In the genomic region with DNA sequence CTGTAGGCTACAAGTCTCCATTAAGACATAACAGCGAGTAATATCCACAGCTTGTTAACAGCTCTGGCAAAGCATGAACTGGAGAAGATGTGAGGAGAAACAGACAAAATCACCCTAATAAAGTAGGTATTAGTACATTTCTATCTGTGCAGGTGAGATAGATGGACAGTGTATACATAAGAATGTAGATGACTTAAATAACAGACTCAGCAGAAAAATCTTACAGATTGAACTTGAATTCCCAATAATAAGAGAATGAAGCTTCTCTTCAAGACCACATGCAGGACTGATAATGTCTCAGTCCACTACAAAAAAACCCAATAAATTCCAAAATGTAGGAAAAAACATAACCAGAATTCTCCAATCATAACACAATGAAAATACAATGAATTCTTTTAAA, we compare ENCODE assay signal across 40 cellular contexts.
"Had no signal": no experiment of that assay in that cellular context is flagged by ENCODE, and none has a peak within 500 bp of the region (broad histone marks: within the 10 kb centered on the region; RNA-seq: fewer than 3 reads in every experiment).

No MANE protein-coding gene starts in this region.

- DNase-seq: activated effector memory CD4-positive, alpha-beta T cell treated with anti-CD3 and anti-CD28 coated beads, Interleukin-2, amount 50 U/mL, for 16 hours; activated effector memory CD4-positive, alpha-beta T cell treated with Interleukin-2 at 50 U/mL for 16 hours; activated gamma-delta T cell; activated gamma-delta T cell treated with Interleukin-2 at 50 U/mL for 16 hours; activated naive CD4-positive, alpha-beta T cell; activated naive CD4-positive, alpha-beta T cell treated with anti-CD3 and anti-CD28 coated beads for 36 hours; activated naive CD4-positive, alpha-beta T cell treated with anti-CD3 and anti-CD28 coated beads, Interleukin-2, amount 10 ng/mL, durations not matched to agents 7 days and 5 days; activated naive CD4-positive, alpha-beta T cell treated with anti-CD3 and anti-CD28 coated beads, Interleukin-2, amount 50 U/mL, for 16 hours; activated naive CD4-positive, alpha-beta T cell treated with Interleukin-2 at 50 U/mL for 16 hours; activated naive CD8-positive, alpha-beta T cell treated with anti-CD3 and anti-CD28 coated beads for 36 hours; activated naive CD8-positive, alpha-beta T cell treated with anti-CD3 and anti-CD28 coated beads, Interleukin-2, amount 10 ng/mL, durations not matched to agents 7 days and 5 days; activated naive CD8-positive, alpha-beta T cell treated with anti-CD3 and anti-CD28 coated beads, Interleukin-2, amount 50 U/mL, for 24 hours; activated T-cell treated with anti-CD3 and anti-CD28 coated beads, Interleukin-2, amount 50 U/mL, for 1 hour; activated T-cell treated with anti-CD3 and anti-CD28 coated beads, Interleukin-2, amount 50 U/mL, for 24 hours; activated T-cell treated with anti-CD3 and anti-CD28 coated beads, Interleukin-2, amount 50 U/mL, for 4 hours; activated T-cell treated with anti-CD3 and anti-CD28 coated beads, Interleukin-2, amount 50 U/mL, for 48 hours; activated T-cell treated with anti-CD3 and anti-CD28 coated beads, Interleukin-2, amount 50 U/mL, for 72 hours; adrenal gland; amniotic stem cell; amygdala; anterior cingulate cortex; aorta; body of pancreas; brain microvascular endothelial cell; caudate nucleus; central memory CD4-positive, alpha-beta T cell; cerebellar nuclear complex had no signal

- FAIRE-seq: astrocyte, bronchial epithelial cell had no signal

- H3K36me3 Mint-ChIP-seq: activated naive CD4-positive, alpha-beta T cell treated with anti-CD3 and anti-CD28 coated beads, Interleukin-2, amount 10 ng/mL, durations not matched to agents 7 days and 5 days; activated naive CD4-positive, alpha-beta T cell treated with anti-CD3 and anti-CD28 coated beads, Interleukin-2, amount 50 U/mL, for 24 hours; activated naive CD4-positive, alpha-beta T cell treated with anti-CD3 and anti-CD28 coated beads, Interleukin-2, amount 50 U/mL, for 72 hours; activated naive CD8-positive, alpha-beta T cell; activated naive CD8-positive, alpha-beta T cell treated with anti-CD3 and anti-CD28 coated beads for 36 hours; activated naive CD8-positive, alpha-beta T cell treated with anti-CD3 and anti-CD28 coated beads, Interleukin-2, amount 10 ng/mL, durations not matched to agents 7 days and 5 days; brain had no signal

- H3K27ac ChIP-seq: adrenal gland, ascending aorta, body of pancreas, brain microvascular endothelial cell, breast epithelium, cardiac muscle cell had no signal

- H3K27me3 Mint-ChIP-seq: activated naive CD4-positive, alpha-beta T cell treated with anti-CD3 and anti-CD28 coated beads, Interleukin-2, amount 10 ng/mL, durations not matched to agents 7 days and 5 days; activated naive CD4-positive, alpha-beta T cell treated with anti-CD3 and anti-CD28 coated beads, Interleukin-2, amount 50 U/mL, for 24 hours; activated naive CD8-positive, alpha-beta T cell; activated naive CD8-positive, alpha-beta T cell treated with anti-CD3 and anti-CD28 coated beads for 36 hours; activated naive CD8-positive, alpha-beta T cell treated with anti-CD3 and anti-CD28 coated beads, Interleukin-2, amount 10 ng/mL, durations not matched to agents 7 days and 5 days; activated naive CD8-positive, alpha-beta T cell treated with anti-CD3 and anti-CD28 coated beads, Interleukin-2, amount 50 U/mL, for 24 hours; activated T-cell treated with anti-CD3 and anti-CD28 coated beads, Interleukin-2, amount 50 U/mL, for 24 hours; activated T-helper 17 cell treated with anti-CD3 and anti-CD28 coated beads, Interleukin-2, amount 50 U/mL, for 72 hours; central memory CD8-positive, alpha-beta T cell had no signal

- H3K9me3 Mint-ChIP-seq: activated naive CD4-positive, alpha-beta T cell treated with anti-CD3 and anti-CD28 coated beads for 36 hours; activated naive CD4-positive, alpha-beta T cell treated with anti-CD3 and anti-CD28 coated beads, Interleukin-2, amount 10 ng/mL, durations not matched to agents 7 days and 5 days; activated naive CD4-positive, alpha-beta T cell treated with anti-CD3 and anti-CD28 coated beads, Interleukin-2, amount 50 U/mL, for 24 hours; activated naive CD8-positive, alpha-beta T cell treated with anti-CD3 and anti-CD28 coated beads for 36 hours; activated naive CD8-positive, alpha-beta T cell treated with anti-CD3 and anti-CD28 coated beads, Interleukin-2, amount 10 ng/mL, durations not matched to agents 7 days and 5 days; activated naive CD8-positive, alpha-beta T cell treated with anti-CD3 and anti-CD28 coated beads, Interleukin-2, amount 50 U/mL, for 24 hours; activated T-cell treated with anti-CD3 and anti-CD28 coated beads, Interleukin-2, amount 50 U/mL, for 24 hours; activated T-helper 1 cell treated with anti-CD3 and anti-CD28 coated beads, Interleukin-12 subunit alpha, Interleukin-12 subunit beta, Interleukin-2, Interleukin-4 antibody, amounts not matched to agents 30 ng/mL and 10 ng/mL and 1 ng/mL, durations not matched to agents 14 hours and 24 hours and 36 hours; activated T-helper 17 cell treated with anti-CD3 and anti-CD28 coated beads, Interleukin-2, amount 50 U/mL, for 72 hours; activated T-helper 2 cell treated with anti-CD3 and anti-CD28 coated beads, Interferon-gamma antibody, Interleukin-2, Interleukin-4, amounts not matched to agents 10 μg/mL and 5 μg/mL and 100 μg/mL, durations not matched to agents 14 hours and 24 hours and 36 hours; central memory CD8-positive, alpha-beta T cell had no signal

- H3K36me3 ChIP-seq: adrenal gland, ascending aorta, brain microvascular endothelial cell, breast epithelium, cardiac muscle cell had no signal

- H3K4me3 Mint-ChIP-seq: activated naive CD4-positive, alpha-beta T cell treated with anti-CD3 and anti-CD28 coated beads for 36 hours; activated naive CD4-positive, alpha-beta T cell treated with anti-CD3 and anti-CD28 coated beads, Interleukin-2, amount 10 ng/mL, durations not matched to agents 7 days and 5 days; activated naive CD4-positive, alpha-beta T cell treated with anti-CD3 and anti-CD28 coated beads, Interleukin-2, amount 50 U/mL, for 24 hours; activated naive CD8-positive, alpha-beta T cell; activated naive CD8-positive, alpha-beta T cell treated with anti-CD3 and anti-CD28 coated beads for 36 hours; activated naive CD8-positive, alpha-beta T cell treated with anti-CD3 and anti-CD28 coated beads, Interleukin-2, amount 10 ng/mL, durations not matched to agents 7 days and 5 days; activated naive CD8-positive, alpha-beta T cell treated with anti-CD3 and anti-CD28 coated beads, Interleukin-2, amount 50 U/mL, for 24 hours; activated T-cell treated with anti-CD3 and anti-CD28 coated beads, Interleukin-2, amount 50 U/mL, for 24 hours; activated T-cell treated with anti-CD3 and anti-CD28 coated beads, Interleukin-2, amount 50 U/mL, for 4 hours; activated T-cell treated with anti-CD3 and anti-CD28 coated beads, Interleukin-2, amount 50 U/mL, for 72 hours; activated T-helper 1 cell treated with anti-CD3 and anti-CD28 coated beads, Interleukin-12 subunit alpha, Interleukin-12 subunit beta, Interleukin-2, Interleukin-4 antibody, amounts not matched to agents 30 ng/mL and 10 ng/mL and 1 ng/mL, durations not matched to agents 14 hours and 24 hours and 36 hours; activated T-helper 17 cell treated with anti-CD3 and anti-CD28 coated beads, Interleukin-2, amount 50 U/mL, for 72 hours; brain; central memory CD8-positive, alpha-beta T cell had no signal

- H3K4me1 ChIP-seq: adrenal gland, ascending aorta, body of pancreas, breast epithelium had no signal

- ATAC-seq: activated naive CD4-positive, alpha-beta T cell treated with anti-CD3 and anti-CD28 coated beads, Interleukin-2, amount 50 U/mL, for 72 hours; activated naive CD8-positive, alpha-beta T cell treated with anti-CD3 and anti-CD28 coated beads, Interleukin-2, amount 50 U/mL, for 24 hours; activated T-cell treated with anti-CD3 and anti-CD28 coated beads, Interleukin-2, amount 50 U/mL, for 4 hours; activated T-cell treated with anti-CD3 and anti-CD28 coated beads, Interleukin-2, amount 50 U/mL, for 72 hours; activated T-helper 17 cell treated with anti-CD3 and anti-CD28 coated beads, Interleukin-2, amount 50 U/mL, for 72 hours; body of pancreas had no signal

- H3K9me3 ChIP-seq: adrenal gland, ascending aorta, body of pancreas, breast epithelium had no signal

- H3K27ac Mint-ChIP-seq: activated naive CD4-positive, alpha-beta T cell treated with anti-CD3 and anti-CD28 coated beads for 36 hours; activated naive CD4-positive, alpha-beta T cell treated with anti-CD3 and anti-CD28 coated beads, Interleukin-2, amount 10 ng/mL, durations not matched to agents 7 days and 5 days; activated naive CD4-positive, alpha-beta T cell treated with anti-CD3 and anti-CD28 coated beads, Interleukin-2, amount 50 U/mL, for 24 hours; activated naive CD4-positive, alpha-beta T cell treated with anti-CD3 and anti-CD28 coated beads, Interleukin-2, amount 50 U/mL, for 72 hours; activated naive CD8-positive, alpha-beta T cell; activated naive CD8-positive, alpha-beta T cell treated with anti-CD3 and anti-CD28 coated beads for 36 hours; activated naive CD8-positive, alpha-beta T cell treated with anti-CD3 and anti-CD28 coated beads, Interleukin-2, amount 10 ng/mL, durations not matched to agents 7 days and 5 days; activated naive CD8-positive, alpha-beta T cell treated with anti-CD3 and anti-CD28 coated beads, Interleukin-2, amount 50 U/mL, for 24 hours; activated T-cell treated with anti-CD3 and anti-CD28 coated beads, Interleukin-2, amount 50 U/mL, for 24 hours; activated T-cell treated with anti-CD3 and anti-CD28 coated beads, Interleukin-2, amount 50 U/mL, for 72 hours; activated T-helper 1 cell treated with anti-CD3 and anti-CD28 coated beads, Interleukin-12 subunit alpha, Interleukin-12 subunit beta, Interleukin-2, Interleukin-4 antibody, amounts not matched to agents 30 ng/mL and 10 ng/mL and 1 ng/mL, durations not matched to agents 14 hours and 24 hours and 36 hours; activated T-helper 17 cell treated with anti-CD3 and anti-CD28 coated beads, Interleukin-2, amount 50 U/mL, for 72 hours; activated T-helper 2 cell treated with anti-CD3 and anti-CD28 coated beads, Interferon-gamma antibody, Interleukin-2, Interleukin-4, amounts not matched to agents 10 μg/mL and 5 μg/mL and 100 μg/mL, durations not matched to agents 14 hours and 24 hours and 36 hours; brain had no signal

- H3K27me3 ChIP-seq: adrenal gland, ascending aorta, body of pancreas, brain microvascular endothelial cell, breast epithelium had no signal

- H3K4me1 Mint-ChIP-seq: activated naive CD4-positive, alpha-beta T cell treated with anti-CD3 and anti-CD28 coated beads, Interleukin-2, amount 10 ng/mL, durations not matched to agents 7 days and 5 days; activated naive CD4-positive, alpha-beta T cell treated with anti-CD3 and anti-CD28 coated beads, Interleukin-2, amount 50 U/mL, for 24 hours; activated naive CD8-positive, alpha-beta T cell treated with anti-CD3 and anti-CD28 coated beads for 36 hours; activated naive CD8-positive, alpha-beta T cell treated with anti-CD3 and anti-CD28 coated beads, Interleukin-2, amount 10 ng/mL, durations not matched to agents 7 days and 5 days; activated naive CD8-positive, alpha-beta T cell treated with anti-CD3 and anti-CD28 coated beads, Interleukin-2, amount 50 U/mL, for 24 hours; activated T-helper 17 cell treated with anti-CD3 and anti-CD28 coated beads, Interleukin-2, amount 50 U/mL, for 72 hours; brain; central memory CD8-positive, alpha-beta T cell had no signal

- H3K4me3 ChIP-seq: adrenal gland, ascending aorta, body of pancreas, breast epithelium, cardiac muscle cell had no signal
